ENCODE assay signal across 8 cellular contexts in the genomic region with DNA sequence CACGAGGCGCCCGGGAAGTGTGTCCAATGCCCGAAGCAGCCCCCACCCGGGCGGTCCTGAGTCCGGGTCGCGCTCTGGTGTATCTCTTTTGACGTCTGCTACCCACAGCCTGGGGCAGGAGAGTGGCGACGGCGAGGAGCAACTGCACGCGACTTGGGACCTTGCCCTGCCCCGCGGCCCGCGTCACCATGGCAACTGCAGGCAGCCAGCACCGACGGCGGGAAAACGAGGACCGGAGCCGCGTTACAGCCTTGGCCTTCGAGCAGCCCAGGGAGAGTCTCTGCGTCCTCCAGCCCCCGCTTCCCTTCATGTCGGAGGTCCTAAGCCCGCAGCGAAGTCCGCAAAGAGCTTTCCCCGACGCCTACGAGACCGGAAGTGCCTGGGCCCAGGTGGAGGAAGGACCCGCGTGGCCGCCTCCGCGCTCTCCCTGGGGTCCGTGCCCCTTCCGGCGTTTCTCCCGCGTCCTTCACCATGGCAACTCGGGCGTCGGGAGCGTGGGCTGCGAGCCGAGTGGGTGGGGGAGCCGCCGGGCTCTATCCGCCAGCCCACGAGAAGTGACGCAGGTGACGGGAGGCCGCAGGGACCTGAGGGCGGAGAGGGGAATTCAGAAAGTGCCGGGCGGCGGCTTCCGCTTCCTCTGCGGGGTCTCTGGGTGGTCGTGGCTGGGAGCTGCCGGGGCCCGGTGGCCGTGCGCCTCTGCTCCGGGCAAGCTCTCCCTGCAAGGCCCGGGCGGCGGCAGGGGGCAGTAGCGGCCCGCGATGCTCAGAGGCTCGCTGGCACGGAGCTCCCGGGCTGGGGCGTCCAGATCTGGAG.
DNase-seq lines count a peak whose midpoint lies in the region; ATAC-seq and TF ChIP-seq lines count a peak whose summit lies in the region.

No MANE protein-coding gene starts in this region.

- H3K9me3 ChIP-seq in PC-3 (ENCODE audit: low read length) (no peaks in the 10 kb centered on the region), gastroesophageal sphincter (no peaks in the 10 kb centered on the region), neuronal stem cell (replicated peaks in 1 of 2; ENCODE audit: control insufficient read depth in 2 of 2, insufficient read depth in 1 of 2, low read depth in 1 of 2, low read length in 2 of 2) (no peaks in the 10 kb centered on the region), subcutaneous abdominal adipose tissue (ENCODE audit: control insufficient read depth in 5 of 5, low read length in 5 of 5) (no peaks in the 10 kb centered on the region)

- intact Hi-C loops in PC-3 (cut with micrococcal nuclease) = loop anchor here (1.0 to 5.0 kb wide), 2 partner anchors 140 to 195 kb away; no protein-coding TSS in a partner anchor

- H3K18ac ChIP-seq in neuronal stem cell (ENCODE audit: low read length) = peak overlapping the region; percentile 97

- BruUV-seq in PC-3 (replicated peaks; lab: Mats Ljungman, UMichigan) = no TSS peak

- H4K91ac ChIP-seq in neuronal stem cell (ENCODE audit: low read depth, low read length, poor library complexity) = peak overlapping the region; percentile 65

- peaks cover 56% of the 10 kb centered on the region for H3K27me3 ChIP-seq in PC-3 (ENCODE audit: low read length)
- H3K27me3 ChIP-seq in gastroesophageal sphincter = peaks cover 71% of the 10 kb centered on the region
- H3K27me3 ChIP-seq in neuronal stem cell (ENCODE audit: control insufficient read depth in 3 of 3, insufficient read depth in 3 of 3, low read depth in 1 of 3, low read length in 3 of 3) = no peaks in the 10 kb centered on the region
- peaks cover 0 to 5% (median 0%) of the 10 kb centered on the region in 5 donors for H3K27me3 ChIP-seq in subcutaneous abdominal adipose tissue (ENCODE audit: control insufficient read depth in 5 of 5, insufficient read depth in 4 of 5, low read length in 5 of 5)

- H3K4me3 ChIP-seq in PC-3 (ENCODE audit: low read length) (peak overlapping the region; percentile 49), gastroesophageal sphincter (peak overlapping the region; percentile 10 to 55), neuronal stem cell (ENCODE audit: low read length in 2 of 2) (peak overlapping the region; percentile 37 to 88), subcutaneous abdominal adipose tissue (ENCODE audit: low read depth in 1 of 5, low read length in 5 of 5) (peak overlapping the region; percentile 57 to 74 (median 61))

- TF ChIP-seq POLR2A in gastroesophageal sphincter (IDR thresholded peaks at IDR 0.05) = no peak

- H4K8ac ChIP-seq in neuronal stem cell (ENCODE audit: low read depth, low read length) = peak overlapping the region; percentile 48

- H3K79me1 ChIP-seq in neuronal stem cell (ENCODE audit: low read depth, low read length) = no peaks in the 10 kb centered on the region

- H3K4ac ChIP-seq in neuronal stem cell (ENCODE audit: low read length) = peak overlapping the region; percentile 14

- peak overlapping the region; percentile 73 for H3K4me2 ChIP-seq in PC-3 (ENCODE audit: low read length)
- H3K4me2 ChIP-seq in neuronal stem cell (ENCODE audit: insufficient read depth, low read length, poor library complexity, severe bottlenecking) = peak overlapping the region; percentile 87

- peak overlapping the region; percentile 58 for H2AFZ ChIP-seq in PC-3 (ENCODE audit: low read length)
- H2AFZ ChIP-seq in neuronal stem cell (ENCODE audit: low read length) = peak overlapping the region; percentile 95

- H4K20me1 ChIP-seq in PC-3 (ENCODE audit: low read length) = no peaks in the 10 kb centered on the region

- POLR2A ChIA-PET in PC-3 (lab: Charles Lee; ENCODE audit: unreplicated experiment) = no interaction called here

- H3K36me3 ChIP-seq in PC-3 (ENCODE audit: low read depth, low read length) (no peaks in the 10 kb centered on the region), gastroesophageal sphincter (no peaks in the 10 kb centered on the region), neuronal stem cell (replicated peaks in 1 of 2; ENCODE audit: control insufficient read depth in 2 of 2, insufficient read depth in 2 of 2, low read length in 2 of 2) (no peaks in the 10 kb centered on the region), subcutaneous abdominal adipose tissue (ENCODE audit: control insufficient read depth in 5 of 5, insufficient read depth in 5 of 5, low read length in 5 of 5) (no peaks in the 10 kb centered on the region)

- H2BK12ac ChIP-seq in neuronal stem cell (ENCODE audit: low read length) = no peak overlapping the region

- WGBS in gastroesophageal sphincter (ENCODE audit: low coverage in 1 of 2), 2 donors = 5% methylated on average over 16 of the region's 82 CpGs; no CpG with 5 or more reads in 1 of the 2 donors
- no CpG with 5 or more reads among the region's 82 CpGs for WGBS in neuronal stem cell (ENCODE audit: extremely low coverage in 2 of 2, insufficient read length in 2 of 2, insufficient replicate concordance in 1 of 2), 2 donors

- no peaks in the 10 kb centered on the region for H3K79me2 ChIP-seq in PC-3 (ENCODE audit: low read length)

- no peaks in the 10 kb centered on the region for H3F3A ChIP-seq in PC-3 (ENCODE audit: low read length, unreplicated experiment)

- TF ChIP-seq EP300 in gastroesophageal sphincter (IDR thresholded peaks at IDR 0.05) = no peak

- H3K9ac ChIP-seq in PC-3 (ENCODE audit: low read length) (no peak overlapping the region), neuronal stem cell (ENCODE audit: low read depth, low read length, poor library complexity) (peak overlapping the region; percentile 89), subcutaneous abdominal adipose tissue (ENCODE audit: low read length in 5 of 5) (peak overlapping the region in 3 of 5 donors; percentile 43 to 70 (median 64))

- ATAC-seq in PC-3 (peak; percentile 88), gastroesophageal sphincter (peak; percentile 82)

- H3K9me2 ChIP-seq in PC-3 (replicated peaks; ENCODE audit: low read length) = no peaks in the 10 kb centered on the region

- TF ChIP-seq CTCF in PC-3 (conservative IDR thresholded peaks at IDR 0.05; ENCODE audit: low read depth, low read length) (peak; percentile 86), gastroesophageal sphincter (IDR thresholded peaks at IDR 0.05) (peak in 3 of 4 experiments; percentile 39 to 77 (median 61))

- H3K4me1 ChIP-seq in PC-3 (ENCODE audit: insufficient read depth, low read length) (no peaks in the 10 kb centered on the region), gastroesophageal sphincter (peaks cover 0 to 13% (median 0%) of the 10 kb centered on the region in 3 donors), neuronal stem cell (ENCODE audit: control insufficient read depth in 2 of 2, insufficient read depth in 1 of 2, low read depth in 1 of 2, low read length in 2 of 2) (peaks cover 2 to 8% of the 10 kb centered on the region in 2 donors), subcutaneous abdominal adipose tissue (ENCODE audit: control insufficient read depth in 5 of 5, insufficient read depth in 5 of 5, low read length in 5 of 5) (peaks cover 0 to 24% (median 15%) of the 10 kb centered on the region in 5 donors)

- no peak overlapping the region for H3K14ac ChIP-seq in neuronal stem cell (ENCODE audit: low read length)

- no peak overlapping the region for H3K23ac ChIP-seq in neuronal stem cell (ENCODE audit: low read depth, low read length, poor library complexity)

- H2BK120ac ChIP-seq in neuronal stem cell (ENCODE audit: low read depth, low read length) = peak overlapping the region; percentile 96

- CTCF ChIA-PET in PC-3 (lab: Charles Lee) = interaction anchor here (0.5 to 0.7 kb wide), 4 partner anchors 23 to 467 kb away, joined by 3 to 6 read pairs (median 4); no protein-coding TSS in a partner anchor

- H3K27ac ChIP-seq in PC-3 (ENCODE audit: low read length) = no peak overlapping the region
- H3K27ac ChIP-seq in gastroesophageal sphincter = peak overlapping the region in 1 of 4 donors; percentile 7
- H3K27ac ChIP-seq in neuronal stem cell (replicated peaks; ENCODE audit: low read length) = no peak overlapping the region
- H3K27ac ChIP-seq in subcutaneous abdominal adipose tissue (ENCODE audit: low read depth, low read length) = no peak overlapping the region

- H2BK15ac ChIP-seq in neuronal stem cell (ENCODE audit: low read length) = no peak overlapping the region

- no peak overlapping the region for H2AK5ac ChIP-seq in neuronal stem cell (ENCODE audit: low read depth, low read length)

- DNase-seq in SIG-M5 treated with dmso at 0.1 percent for 504 hours (lab: John Stamatoyannopoulos, UW; ENCODE audit: unreplicated experiment) (peak; percentile 49), SIG-M5 (lab: John Stamatoyannopoulos, UW) (no peak), HK-2 (ENCODE audit: unreplicated experiment) (peak; percentile 79), PC-3 (peak; percentile 63), neuronal stem cell (ENCODE audit: low spot score) (peak; percentile 73)
- peak; percentile 87 for DNase-seq in activated effector memory CD4-positive, alpha-beta T cell treated with anti-CD3 and anti-CD28 coated beads, Interleukin-2, amount 50 U/mL, for 16 hours

- H2BK5ac ChIP-seq in neuronal stem cell (ENCODE audit: low read length) = peak overlapping the region; percentile 76
